Comparison of ENCODE assay signal across 6 cellular contexts in the genomic region with DNA sequence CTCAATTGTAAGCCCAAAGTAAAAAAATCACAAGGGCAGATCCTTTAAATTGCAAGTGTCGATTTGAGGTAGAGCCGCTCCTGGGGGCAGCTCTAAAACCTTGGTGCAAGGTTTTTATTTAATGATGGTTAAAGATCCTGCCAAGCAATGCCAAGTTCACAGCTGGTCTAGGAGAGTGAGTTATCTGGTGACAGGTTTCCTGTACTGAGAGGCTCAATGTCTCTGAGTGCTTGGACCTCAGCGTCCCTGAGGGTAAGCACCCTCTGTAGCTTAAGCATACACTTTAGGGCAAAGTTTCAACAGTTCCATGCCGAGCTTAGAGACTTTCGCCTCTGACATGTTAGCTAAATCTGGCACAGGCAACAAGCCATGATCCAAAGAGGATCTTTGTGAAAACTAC.
"Had no signal": no experiment of that assay in that cellular context is flagged by ENCODE, and none has a peak within 500 bp of the region (broad histone marks: within the 10 kb centered on the region; RNA-seq: fewer than 3 reads in every experiment).

No MANE protein-coding gene starts in this region.

- H3K27ac ChIP-seq: HL-60 had no signal

- H3K4me2 ChIP-seq: GM23338 had no signal

- H2AFZ ChIP-seq: GM23338 had no signal

- H3K4me3 ChIP-seq: GM23338, K562 had no signal

- ATAC-seq: GM23338, K562 had no signal

- DNase-seq: H9, HCEC 1CT, IMR-90 had no signal
